9 cellular contexts compared by ENCODE assay signal in the genomic region with DNA sequence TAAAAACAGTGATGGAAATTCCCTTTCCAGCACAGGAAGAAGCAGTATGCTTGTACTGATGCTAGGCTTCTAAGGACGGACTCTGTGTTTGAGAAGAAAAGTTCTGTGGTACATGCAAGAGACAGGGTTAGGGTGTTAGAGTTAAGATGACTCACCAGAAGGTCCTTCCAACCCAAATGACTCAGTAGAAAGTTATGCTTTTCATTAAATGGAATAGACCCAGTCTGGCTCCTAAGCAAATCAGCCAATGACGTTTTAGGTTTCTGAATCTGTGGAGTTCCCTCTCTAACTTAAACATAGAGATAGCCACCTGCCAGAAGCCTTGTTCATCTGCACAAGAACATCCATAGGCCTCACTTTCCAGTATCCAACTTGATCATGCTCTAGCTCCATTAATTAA. TPM values are rescaled to one million over a fixed set of nuclear protein-coding genes. Genes with fewer than 3 reads are reported as not detected.
DNase-seq lines count a peak whose midpoint lies in the region; ATAC-seq, FAIRE-seq and TF ChIP-seq lines count a peak whose summit lies in the region.
"Had no signal": no experiment of that assay in that cellular context is flagged by ENCODE, and none has a peak within 500 bp of the region (broad histone marks: within the 10 kb centered on the region; RNA-seq: fewer than 3 reads in every experiment).

No MANE protein-coding gene starts in this region.

- H3K27me3 ChIP-seq in uterus (no peaks in the 10 kb centered on the region), small intestine (ENCODE audit: control insufficient read depth in 2 of 2, insufficient read depth in 2 of 2, low read length in 2 of 2) (peaks cover 7 to 19% of the 10 kb centered on the region in 2 donors)

- H3K36me3 ChIP-seq in uterus (no peaks in the 10 kb centered on the region), small intestine (ENCODE audit: control insufficient read depth in 2 of 2, insufficient read depth in 2 of 2, low read length in 2 of 2) (no peaks in the 10 kb centered on the region)

- TF ChIP-seq POLR2A in uterus (IDR thresholded peaks at IDR 0.05) = no peak

- ATAC-seq in omental fat pad (ENCODE audit: low FRiP score) = peak; percentile 56
- ATAC-seq in GM18511 (IDR thresholded peaks at IDR 0.05; ENCODE audit: unreplicated experiment) = no peak

- 36 to 41% (median 36%) methylated on average over 2 of the region's 2 CpGs for WGBS in small intestine, 3 donors

- H3K27ac Mint-ChIP-seq in glutamatergic neuron (ENCODE audit: unreplicated experiment) = no peak overlapping the region

- no peak overlapping the region for H3K4me3 Mint-ChIP-seq in glutamatergic neuron (ENCODE audit: unreplicated experiment)

- intact Hi-C loops in uterus (cut with DNase I; ENCODE audit: low total_unique reads) = no loop called here

- DNase-seq in EL = peak; percentile 97
- DNase-seq in LoVo (ENCODE audit: low spot score) = peak; percentile 95
- peak; percentile 95 to 97 for DNase-seq in cardiac fibroblast (ENCODE audit: low read depth in 2 of 2)
- no peak for DNase-seq in omental fat pad (ENCODE audit: low spot score)
- DNase-seq in uterus = no peak
- no peak for DNase-seq in glutamatergic neuron
- no peak for DNase-seq in small intestine

- peaks cover 16% of the 10 kb centered on the region for H3K27me3 Mint-ChIP-seq in glutamatergic neuron (ENCODE audit: unreplicated experiment)

- peaks cover 7% of the 10 kb centered on the region for H3K9me3 Mint-ChIP-seq in glutamatergic neuron (ENCODE audit: unreplicated experiment)

- TF ChIP-seq CTCF in cardiac fibroblast (IDR thresholded peaks at IDR 0.05; ENCODE audit: low read depth, low read length) (no peak), omental fat pad (IDR thresholded peaks at IDR 0.05) (no peak), uterus (IDR thresholded peaks at IDR 0.05) (no peak), glutamatergic neuron (IDR thresholded peaks at IDR 0.05; ENCODE audit: partially characterized antibody, unreplicated experiment) (no peak)

- H3K4me1 ChIP-seq in uterus (peaks cover 0 to 8% of the 10 kb centered on the region in 2 donors), small intestine (ENCODE audit: control insufficient read depth in 2 of 2, insufficient read depth in 1 of 2, low read depth in 1 of 2, low read length in 1 of 2) (peaks cover 3 to 4% of the 10 kb centered on the region in 2 donors)

- H3K36me3 Mint-ChIP-seq in glutamatergic neuron (ENCODE audit: unreplicated experiment) = peaks cover 4% of the 10 kb centered on the region

- H3K27ac ChIP-seq in uterus (no peak overlapping the region), small intestine (ENCODE audit: low read depth in 1 of 2, low read length in 1 of 2) (no peak overlapping the region)
- H3K27ac ChIP-seq: coronary artery had no signal

- FAIRE-seq in small intestine (lab: Jason Lieb, UNC) = no peak

- peaks cover 14% of the 10 kb centered on the region for H3K4me1 Mint-ChIP-seq in glutamatergic neuron (ENCODE audit: low read depth, unreplicated experiment)

- H3K9me3 ChIP-seq in uterus (no peaks in the 10 kb centered on the region), small intestine (ENCODE audit: control insufficient read depth, low read depth) (no peaks in the 10 kb centered on the region)

- H3K4me3 ChIP-seq in cardiac fibroblast (replicated peaks in 1 of 2; ENCODE audit: low read depth in 2 of 2, low read length in 2 of 2) (no peak overlapping the region), uterus (no peak overlapping the region), small intestine (ENCODE audit: low read depth in 1 of 2, low read length in 2 of 2) (no peak overlapping the region)
- H3K4me3 ChIP-seq: coronary artery had no signal

RNA-seq across cellular contexts. Expression of gene PTHLH, which starts 5.7 kb away (rescaled TPM):
- 1 to 10 TPM in 3 of 4 donors, not detected in 1; 1.6 to 8.4 (median 2.5) TPM for total RNA-seq in omental fat pad
- 1 to 10 TPM in 2 of 4 donors, not detected in 2; 1.5 to 2.4 TPM for total RNA-seq in uterus
- total RNA-seq in glutamatergic neuron (ENCODE audit: unreplicated experiment) = 1.1 TPM
- polyA plus RNA-seq in small intestine = under 1 TPM in 2 of 3 donors, not detected in 1; 0.54 to 0.55 TPM

Comparison
In these comparisons a context has a peak if more than half of its experiments do, and no peak if none do; other contexts are left out.
1. DNase-seq: peak in EL (single experiment), LoVo (single experiment) and cardiac fibroblast (2 of 2); none in omental fat pad (single experiment), uterus (0 of 2), glutamatergic neuron (single experiment) and small intestine (single experiment).